Comparison of ENCODE assay signal across 2 cellular contexts in genomic region chr17:67260051-67260987, GRCh38.
TF ChIP-seq lines count a peak whose summit lies in the region.

No MANE protein-coding gene starts in this region.

TF ChIP-seq in GM12878, 131 proteins besides CTCF, POLR2A, EP300 and RAD21:
- TF ChIP-seq, protein P1, sequence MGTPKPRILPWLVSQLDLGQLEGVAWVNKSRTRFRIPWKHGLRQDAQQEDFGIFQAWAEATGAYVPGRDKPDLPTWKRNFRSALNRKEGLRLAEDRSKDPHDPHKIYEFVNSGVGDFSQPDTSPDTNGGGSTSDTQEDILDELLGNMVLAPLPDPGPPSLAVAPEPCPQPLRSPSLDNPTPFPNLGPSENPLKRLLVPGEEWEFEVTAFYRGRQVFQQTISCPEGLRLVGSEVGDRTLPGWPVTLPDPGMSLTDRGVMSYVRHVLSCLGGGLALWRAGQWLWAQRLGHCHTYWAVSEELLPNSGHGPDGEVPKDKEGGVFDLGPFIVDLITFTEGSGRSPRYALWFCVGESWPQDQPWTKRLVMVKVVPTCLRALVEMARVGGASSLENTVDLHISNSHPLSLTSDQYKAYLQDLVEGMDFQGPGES (IDR thresholded peaks at IDR 0.05): no peak
- TF ChIP-seq IKZF2 (IDR thresholded peaks at IDR 0.05): 0 out of 4 replicates have a peak, but pooled peaks of 1 of the 2 experiments have one; percentile 23

TF ChIP-seq in HepG2, 621 proteins besides CTCF, POLR2A, EP300 and RAD21 (continues in another document):
- TF ChIP-seq ZNF407 (CRISPR knock-in tag; IDR thresholded peaks at IDR 0.05; ENCODE audit: not compliant biosample characterization): no peak
- TF ChIP-seq GATA4 (IDR thresholded peaks at IDR 0.05; ENCODE audit: borderline replicate concordance, low read depth): no peak
- 0 out of 2 replicates have a peak, but pooled peaks have one; percentile 5 for TF ChIP-seq ZNF292 (CRISPR knock-in tag; IDR thresholded peaks at IDR 0.05; ENCODE audit: borderline replicate concordance, low read depth)
- peak; percentile 92 for TF ChIP-seq ZNF652 (CRISPR knock-in tag; IDR thresholded peaks at IDR 0.05; ENCODE audit: borderline replicate concordance, low read depth)
- peak; percentile 3; the same call in 1 of the 2 replicates for TF ChIP-seq FOXA3 (CRISPR knock-in tag; IDR thresholded peaks at IDR 0.05)
- no peak for TF ChIP-seq HNF4G (IDR thresholded peaks at IDR 0.05; ENCODE audit: borderline replicate concordance, low read depth, low read length)
- no peak for TF ChIP-seq HNF4G (CRISPR knock-in tag; IDR thresholded peaks at IDR 0.05; ENCODE audit: borderline replicate concordance, low read depth)
- TF ChIP-seq, protein P2, sequence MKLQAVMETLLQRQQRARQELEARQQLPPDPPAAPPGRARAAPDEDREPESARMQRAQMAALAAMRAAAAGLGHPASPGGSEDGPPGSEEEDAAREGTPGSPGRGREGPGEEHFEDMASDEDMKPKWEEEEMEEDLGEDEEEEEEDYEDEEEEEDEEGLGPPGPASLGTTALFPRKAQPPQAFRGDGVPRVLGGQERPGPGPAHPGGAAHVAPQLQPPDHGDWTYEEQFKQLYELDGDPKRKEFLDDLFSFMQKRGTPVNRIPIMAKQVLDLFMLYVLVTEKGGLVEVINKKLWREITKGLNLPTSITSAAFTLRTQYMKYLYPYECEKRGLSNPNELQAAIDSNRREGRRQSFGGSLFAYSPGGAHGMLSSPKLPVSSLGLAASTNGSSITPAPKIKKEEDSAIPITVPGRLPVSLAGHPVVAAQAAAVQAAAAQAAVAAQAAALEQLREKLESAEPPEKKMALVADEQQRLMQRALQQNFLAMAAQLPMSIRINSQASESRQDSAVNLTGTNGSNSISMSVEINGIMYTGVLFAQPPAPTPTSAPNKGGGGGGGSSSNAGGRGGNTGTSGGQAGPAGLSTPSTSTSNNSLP (IDR thresholded peaks at IDR 0.05; ENCODE audit: low read depth, low read length): peak; percentile 79
- TF ChIP-seq PHF21A (CRISPR knock-in tag; IDR thresholded peaks at IDR 0.05): peak; percentile 79; the same call in 1 of the 2 replicates
- TF ChIP-seq NFIC (IDR thresholded peaks at IDR 0.05; ENCODE audit: low read length): peak; percentile 51; the same call in 1 of the 2 replicates
- peak; percentile 75 for TF ChIP-seq ZNF501 (CRISPR knock-in tag; IDR thresholded peaks at IDR 0.05)
- no peak for TF ChIP-seq CREB1 (IDR thresholded peaks at IDR 0.05)
- TF ChIP-seq CREB1 (CRISPR knock-in tag; IDR thresholded peaks at IDR 0.05): no peak
- peak; percentile 91 for TF ChIP-seq CEBPB (IDR thresholded peaks at IDR 0.05; ENCODE audit: borderline replicate concordance, low read depth, low read length)
- peak; percentile 40; the same call in 1 of the 2 replicates for TF ChIP-seq SALL1 (CRISPR knock-in tag; IDR thresholded peaks at IDR 0.05)
- no peak for TF ChIP-seq SUZ12 (IDR thresholded peaks at IDR 0.05; ENCODE audit: low read depth, low read length)
- peak; percentile 81 for TF ChIP-seq CEBPG (CRISPR knock-in tag; IDR thresholded peaks at IDR 0.05)
- TF ChIP-seq, protein P3, sequence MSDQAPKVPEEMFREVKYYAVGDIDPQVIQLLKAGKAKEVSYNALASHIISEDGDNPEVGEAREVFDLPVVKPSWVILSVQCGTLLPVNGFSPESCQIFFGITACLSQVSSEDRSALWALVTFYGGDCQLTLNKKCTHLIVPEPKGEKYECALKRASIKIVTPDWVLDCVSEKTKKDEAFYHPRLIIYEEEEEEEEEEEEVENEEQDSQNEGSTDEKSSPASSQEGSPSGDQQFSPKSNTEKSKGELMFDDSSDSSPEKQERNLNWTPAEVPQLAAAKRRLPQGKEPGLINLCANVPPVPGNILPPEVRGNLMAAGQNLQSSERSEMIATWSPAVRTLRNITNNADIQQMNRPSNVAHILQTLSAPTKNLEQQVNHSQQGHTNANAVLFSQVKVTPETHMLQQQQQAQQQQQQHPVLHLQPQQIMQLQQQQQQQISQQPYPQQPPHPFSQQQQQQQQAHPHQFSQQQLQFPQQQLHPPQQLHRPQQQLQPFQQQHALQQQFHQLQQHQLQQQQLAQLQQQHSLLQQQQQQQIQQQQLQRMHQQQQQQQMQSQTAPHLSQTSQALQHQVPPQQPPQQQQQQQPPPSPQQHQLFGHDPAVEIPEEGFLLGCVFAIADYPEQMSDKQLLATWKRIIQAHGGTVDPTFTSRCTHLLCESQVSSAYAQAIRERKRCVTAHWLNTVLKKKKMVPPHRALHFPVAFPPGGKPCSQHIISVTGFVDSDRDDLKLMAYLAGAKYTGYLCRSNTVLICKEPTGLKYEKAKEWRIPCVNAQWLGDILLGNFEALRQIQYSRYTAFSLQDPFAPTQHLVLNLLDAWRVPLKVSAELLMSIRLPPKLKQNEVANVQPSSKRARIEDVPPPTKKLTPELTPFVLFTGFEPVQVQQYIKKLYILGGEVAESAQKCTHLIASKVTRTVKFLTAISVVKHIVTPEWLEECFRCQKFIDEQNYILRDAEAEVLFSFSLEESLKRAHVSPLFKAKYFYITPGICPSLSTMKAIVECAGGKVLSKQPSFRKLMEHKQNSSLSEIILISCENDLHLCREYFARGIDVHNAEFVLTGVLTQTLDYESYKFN (CRISPR knock-in tag; conservative IDR thresholded peaks at IDR 0.05): peak; percentile 26; the same call in 1 of the 2 replicates
- TF ChIP-seq, protein P4, sequence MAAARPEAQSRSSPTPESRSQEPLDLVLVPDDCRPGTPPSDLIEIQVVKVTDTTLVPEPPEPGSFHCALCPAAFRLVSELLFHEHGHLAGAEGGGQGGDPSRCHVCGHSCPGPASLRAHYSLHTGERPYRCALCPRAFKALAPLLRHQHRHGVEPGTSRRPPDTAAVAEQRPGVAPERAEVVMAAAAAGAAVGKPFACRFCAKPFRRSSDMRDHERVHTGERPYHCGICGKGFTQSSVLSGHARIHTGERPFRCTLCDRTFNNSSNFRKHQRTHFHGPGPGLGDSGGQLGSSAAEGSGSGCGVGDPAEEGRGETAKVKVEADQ (CRISPR knock-in tag; IDR thresholded peaks at IDR 0.05; ENCODE audit: borderline replicate concordance): 0 out of 2 replicates have a peak, but pooled peaks have one; percentile 42
- TF ChIP-seq SOX5 (CRISPR knock-in tag; IDR thresholded peaks at IDR 0.05; ENCODE audit: borderline replicate concordance): peak; percentile 8; the same call in 1 of the 2 replicates
- 0 out of 2 replicates have a peak, but pooled peaks have one; percentile 17 for TF ChIP-seq MAFF (IDR thresholded peaks at IDR 0.05; ENCODE audit: low read depth, low read length)
- TF ChIP-seq KLF6 (CRISPR knock-in tag; IDR thresholded peaks at IDR 0.05): no peak
- TF ChIP-seq SOX6 (IDR thresholded peaks at IDR 0.05): no peak
- TF ChIP-seq SOX6 (CRISPR knock-in tag; IDR thresholded peaks at IDR 0.05): 0 out of 2 replicates have a peak, but pooled peaks have one; percentile 17
- peak; percentile 55; the same call in 1 of the 2 replicates for TF ChIP-seq HMG20B (CRISPR knock-in tag; conservative IDR thresholded peaks at IDR 0.05)
- TF ChIP-seq, protein P5, sequence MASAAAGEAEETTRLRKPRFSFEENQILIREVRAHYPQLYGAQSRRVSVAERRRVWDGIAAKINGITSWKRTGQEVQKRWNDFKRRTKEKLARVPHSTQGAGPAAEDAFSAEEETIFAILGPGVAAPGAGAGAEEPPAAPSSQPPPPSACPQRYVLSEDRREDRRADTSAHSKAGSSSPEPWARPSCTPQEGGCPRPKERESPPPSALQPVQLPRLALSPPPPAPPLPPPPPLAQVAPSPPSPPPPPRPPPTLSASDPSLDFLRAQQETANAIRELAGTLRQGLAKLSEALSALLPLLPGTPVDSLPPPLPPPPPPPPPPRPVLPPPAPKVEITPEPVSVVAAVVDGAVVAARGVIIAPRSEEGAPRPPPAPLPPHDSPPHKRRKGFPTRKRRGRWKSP (CRISPR knock-in tag; IDR thresholded peaks at IDR 0.05): peak; percentile 60; the same call in 1 of the 2 replicates
- TF ChIP-seq MED13 (CRISPR knock-in tag; IDR thresholded peaks at IDR 0.05): no peak
- TF ChIP-seq ZNF878 (CRISPR knock-in tag; IDR thresholded peaks at IDR 0.05): 0 out of 2 replicates have a peak, but pooled peaks have one; percentile 33
- no peak for TF ChIP-seq SMAD3 (CRISPR knock-in tag; IDR thresholded peaks at IDR 0.05)
- no peak for TF ChIP-seq SMYD3 (CRISPR knock-in tag; IDR thresholded peaks at IDR 0.05)
- TF ChIP-seq, protein P6, sequence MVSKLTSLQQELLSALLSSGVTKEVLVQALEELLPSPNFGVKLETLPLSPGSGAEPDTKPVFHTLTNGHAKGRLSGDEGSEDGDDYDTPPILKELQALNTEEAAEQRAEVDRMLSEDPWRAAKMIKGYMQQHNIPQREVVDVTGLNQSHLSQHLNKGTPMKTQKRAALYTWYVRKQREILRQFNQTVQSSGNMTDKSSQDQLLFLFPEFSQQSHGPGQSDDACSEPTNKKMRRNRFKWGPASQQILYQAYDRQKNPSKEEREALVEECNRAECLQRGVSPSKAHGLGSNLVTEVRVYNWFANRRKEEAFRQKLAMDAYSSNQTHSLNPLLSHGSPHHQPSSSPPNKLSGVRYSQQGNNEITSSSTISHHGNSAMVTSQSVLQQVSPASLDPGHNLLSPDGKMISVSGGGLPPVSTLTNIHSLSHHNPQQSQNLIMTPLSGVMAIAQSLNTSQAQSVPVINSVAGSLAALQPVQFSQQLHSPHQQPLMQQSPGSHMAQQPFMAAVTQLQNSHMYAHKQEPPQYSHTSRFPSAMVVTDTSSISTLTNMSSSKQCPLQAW (CRISPR knock-in tag; IDR thresholded peaks at IDR 0.05): peak; percentile 13; the same call in 1 of the 2 replicates
- TF ChIP-seq FOXA1 (IDR thresholded peaks at IDR 0.05): no peak
- peak; percentile 27; the same call in 1 of the 2 replicates for TF ChIP-seq FOXA1 (CRISPR knock-in tag; IDR thresholded peaks at IDR 0.05)
- no peak for TF ChIP-seq ATF1 (CRISPR knock-in tag; IDR thresholded peaks at IDR 0.05)
- TF ChIP-seq GFI1 (CRISPR knock-in tag; IDR thresholded peaks at IDR 0.05; ENCODE audit: borderline replicate concordance): peak; percentile 96
- TF ChIP-seq ZMYM2 (CRISPR knock-in tag; IDR thresholded peaks at IDR 0.05): 0 out of 2 replicates have a peak, but pooled peaks have one; percentile 53
- TF ChIP-seq, protein P7, sequence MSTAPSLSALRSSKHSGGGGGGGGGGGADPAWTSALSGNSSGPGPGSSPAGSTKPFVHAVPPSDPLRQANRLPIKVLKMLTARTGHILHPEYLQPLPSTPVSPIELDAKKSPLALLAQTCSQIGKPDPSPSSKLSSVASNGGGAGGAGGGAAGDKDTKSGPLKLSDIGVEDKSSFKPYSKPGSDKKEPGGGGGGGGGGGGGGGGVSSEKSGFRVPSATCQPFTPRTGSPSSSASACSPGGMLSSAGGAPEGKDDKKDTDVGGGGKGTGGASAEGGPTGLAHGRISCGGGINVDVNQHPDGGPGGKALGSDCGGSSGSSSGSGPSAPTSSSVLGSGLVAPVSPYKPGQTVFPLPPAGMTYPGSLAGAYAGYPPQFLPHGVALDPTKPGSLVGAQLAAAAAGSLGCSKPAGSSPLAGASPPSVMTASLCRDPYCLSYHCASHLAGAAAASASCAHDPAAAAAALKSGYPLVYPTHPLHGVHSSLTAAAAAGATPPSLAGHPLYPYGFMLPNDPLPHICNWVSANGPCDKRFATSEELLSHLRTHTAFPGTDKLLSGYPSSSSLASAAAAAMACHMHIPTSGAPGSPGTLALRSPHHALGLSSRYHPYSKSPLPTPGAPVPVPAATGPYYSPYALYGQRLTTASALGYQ (CRISPR knock-in tag; IDR thresholded peaks at IDR 0.05): 0 out of 2 replicates have a peak, but pooled peaks have one; percentile 54
